Comparison of ENCODE assay signal across 16 cellular contexts in the genomic region with DNA sequence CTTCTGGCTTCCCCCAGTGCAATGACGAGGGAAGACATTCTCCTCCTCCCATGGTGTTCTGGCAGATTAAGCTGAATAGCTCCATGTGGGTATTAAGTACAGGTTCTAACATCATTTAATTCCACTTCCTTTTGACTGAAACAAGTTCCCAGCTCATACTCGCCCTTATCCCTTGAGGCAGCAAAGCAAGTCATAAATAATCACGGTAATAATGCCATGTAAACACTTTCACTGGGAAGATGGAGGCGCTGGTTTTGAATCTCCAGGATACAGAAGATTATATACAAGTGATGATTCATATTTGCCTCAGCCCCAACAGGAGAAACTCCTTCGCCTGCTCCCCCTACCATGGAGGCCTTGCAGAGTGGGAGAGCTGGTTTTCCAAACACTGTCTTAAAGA.
DNase-seq lines count a peak whose midpoint lies in the region; ATAC-seq and TF ChIP-seq lines count a peak whose summit lies in the region.
"Had no signal": no experiment of that assay in that cellular context is flagged by ENCODE, and none has a peak within 500 bp of the region (broad histone marks: within the 10 kb centered on the region; RNA-seq: fewer than 3 reads in every experiment).

No MANE protein-coding gene starts in this region.

- H3K4me3 ChIP-seq in suprapubic skin (no peak overlapping the region), H7 (ENCODE audit: insufficient read depth, low read depth, low read length) (no peak overlapping the region)
- H3K4me3 ChIP-seq: testis had no signal

- DNase-seq in NCI-H146 (lab: John Stamatoyannopoulos, UW): peak; percentile 33
- DNase-seq in NCI-H146 treated with DMSO at 0.1 percent for 48 hours (lab: John Stamatoyannopoulos, UW; ENCODE audit: unreplicated experiment): no peak
- DNase-seq in NCI-H748 treated with DMSO at 0.1 percent for 48 hours (lab: John Stamatoyannopoulos, UW): peak; percentile 24
- peak; percentile 85 for DNase-seq in epithelial cell of prostate (ENCODE audit: low read depth, low spot score)
- no peak for DNase-seq in suprapubic skin (ENCODE audit: low spot score in 2 of 2)
- DNase-seq in H7: no peak
- DNase-seq: activated gamma-delta T cell treated with Interleukin-2 at 50 U/mL for 16 hours, Caco-2, erythroblast, NCI-H345, nucleus accumbens, small intestine, T-helper 9 cell, testis had no signal

- WGBS in suprapubic skin: 34% methylated on average over 5 of the region's 5 CpGs

- H3K9me3 ChIP-seq in suprapubic skin: no peaks in the 10 kb centered on the region
- H3K9me3 ChIP-seq: Caco-2, testis had no signal

- no peaks in the 10 kb centered on the region for H3K36me3 ChIP-seq in suprapubic skin
- no peaks in the 10 kb centered on the region for H3K36me3 ChIP-seq in H7 (replicated peaks; ENCODE audit: control insufficient read depth, insufficient read depth, low read length)

- no peak for TF ChIP-seq CTCF in suprapubic skin (IDR thresholded peaks at IDR 0.05)

- TF ChIP-seq EP300 in suprapubic skin (IDR thresholded peaks at IDR 0.05): no peak

- TF ChIP-seq POLR2A in suprapubic skin (IDR thresholded peaks at IDR 0.05): no peak

- H3K27ac ChIP-seq in epithelial cell of prostate: peak overlapping the region; percentile 35
- peak overlapping the region; percentile 45 for H3K27ac ChIP-seq in suprapubic skin
- H3K27ac ChIP-seq: testis had no signal

- ATAC-seq in HG03159 (IDR thresholded peaks at IDR 0.05; ENCODE audit: unreplicated experiment): no peak
- no peak for ATAC-seq in activated CD4-positive, CD25-positive, alpha-beta regulatory T cell treated with anti-CD3 and anti-CD28 coated beads, Interleukin-2, amount 50 U/mL, for 24 hours

- H3K27me3 ChIP-seq in suprapubic skin: peaks cover under 1% of the 10 kb centered on the region
- H3K27me3 ChIP-seq in H7 (ENCODE audit: control insufficient read depth, insufficient read depth, low read length): no peaks in the 10 kb centered on the region
- H3K27me3 ChIP-seq: testis had no signal

- peaks cover 29% of the 10 kb centered on the region for H3K4me1 ChIP-seq in suprapubic skin
- H3K4me1 ChIP-seq: Caco-2, testis had no signal

Comparison
In these comparisons a context has a peak if more than half of its experiments do, and no peak if none do; other contexts are left out.
1. DNase-seq: peak in NCI-H146 (single experiment), NCI-H748 treated with DMSO at 0.1 percent for 48 hours (single experiment) and epithelial cell of prostate (single experiment); none in NCI-H146 treated with DMSO at 0.1 percent for 48 hours (single experiment), suprapubic skin (0 of 2) and H7 (single experiment).